2 cellular contexts compared by ENCODE assay signal in the genomic region with DNA sequence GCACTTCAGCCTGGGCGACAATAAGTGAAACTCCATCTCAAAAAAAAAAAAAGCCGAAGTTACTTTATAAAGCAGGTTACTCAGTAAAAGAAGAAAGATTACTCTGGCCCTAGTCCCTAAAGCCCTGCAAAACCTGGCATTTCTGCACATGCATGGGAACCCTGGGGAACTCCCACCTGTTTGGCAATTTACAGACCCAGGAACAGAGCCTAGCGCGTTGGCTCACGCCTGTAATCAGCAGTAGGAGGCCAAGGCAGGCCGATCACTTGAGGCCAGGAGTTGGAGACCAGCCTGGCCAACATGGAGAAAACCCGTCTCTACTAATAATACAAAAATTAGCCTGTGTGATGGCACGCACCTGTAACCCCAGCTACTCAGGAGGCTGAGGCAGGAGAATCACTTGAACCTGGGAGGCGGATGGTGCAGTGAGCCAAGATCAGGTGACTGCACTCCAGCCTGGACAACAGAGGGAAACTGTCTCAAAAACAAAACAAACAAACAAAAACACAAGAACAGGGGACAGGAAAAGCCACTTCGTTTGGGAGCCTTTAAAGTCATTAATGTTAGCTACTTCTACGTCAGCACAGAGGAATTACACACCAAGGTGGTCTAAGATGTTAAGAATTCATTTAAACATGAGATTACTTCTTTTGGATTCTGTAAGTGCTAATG.
TF ChIP-seq lines count a peak whose summit lies in the region.

No MANE protein-coding gene starts in this region.

TF ChIP-seq in GM23338, 12 proteins besides CTCF, POLR2A, EP300 and RAD21:
- TF ChIP-seq STAT1 (IDR thresholded peaks at IDR 0.05; ENCODE audit: unreplicated experiment), result no peak
- TF ChIP-seq, protein P1, sequence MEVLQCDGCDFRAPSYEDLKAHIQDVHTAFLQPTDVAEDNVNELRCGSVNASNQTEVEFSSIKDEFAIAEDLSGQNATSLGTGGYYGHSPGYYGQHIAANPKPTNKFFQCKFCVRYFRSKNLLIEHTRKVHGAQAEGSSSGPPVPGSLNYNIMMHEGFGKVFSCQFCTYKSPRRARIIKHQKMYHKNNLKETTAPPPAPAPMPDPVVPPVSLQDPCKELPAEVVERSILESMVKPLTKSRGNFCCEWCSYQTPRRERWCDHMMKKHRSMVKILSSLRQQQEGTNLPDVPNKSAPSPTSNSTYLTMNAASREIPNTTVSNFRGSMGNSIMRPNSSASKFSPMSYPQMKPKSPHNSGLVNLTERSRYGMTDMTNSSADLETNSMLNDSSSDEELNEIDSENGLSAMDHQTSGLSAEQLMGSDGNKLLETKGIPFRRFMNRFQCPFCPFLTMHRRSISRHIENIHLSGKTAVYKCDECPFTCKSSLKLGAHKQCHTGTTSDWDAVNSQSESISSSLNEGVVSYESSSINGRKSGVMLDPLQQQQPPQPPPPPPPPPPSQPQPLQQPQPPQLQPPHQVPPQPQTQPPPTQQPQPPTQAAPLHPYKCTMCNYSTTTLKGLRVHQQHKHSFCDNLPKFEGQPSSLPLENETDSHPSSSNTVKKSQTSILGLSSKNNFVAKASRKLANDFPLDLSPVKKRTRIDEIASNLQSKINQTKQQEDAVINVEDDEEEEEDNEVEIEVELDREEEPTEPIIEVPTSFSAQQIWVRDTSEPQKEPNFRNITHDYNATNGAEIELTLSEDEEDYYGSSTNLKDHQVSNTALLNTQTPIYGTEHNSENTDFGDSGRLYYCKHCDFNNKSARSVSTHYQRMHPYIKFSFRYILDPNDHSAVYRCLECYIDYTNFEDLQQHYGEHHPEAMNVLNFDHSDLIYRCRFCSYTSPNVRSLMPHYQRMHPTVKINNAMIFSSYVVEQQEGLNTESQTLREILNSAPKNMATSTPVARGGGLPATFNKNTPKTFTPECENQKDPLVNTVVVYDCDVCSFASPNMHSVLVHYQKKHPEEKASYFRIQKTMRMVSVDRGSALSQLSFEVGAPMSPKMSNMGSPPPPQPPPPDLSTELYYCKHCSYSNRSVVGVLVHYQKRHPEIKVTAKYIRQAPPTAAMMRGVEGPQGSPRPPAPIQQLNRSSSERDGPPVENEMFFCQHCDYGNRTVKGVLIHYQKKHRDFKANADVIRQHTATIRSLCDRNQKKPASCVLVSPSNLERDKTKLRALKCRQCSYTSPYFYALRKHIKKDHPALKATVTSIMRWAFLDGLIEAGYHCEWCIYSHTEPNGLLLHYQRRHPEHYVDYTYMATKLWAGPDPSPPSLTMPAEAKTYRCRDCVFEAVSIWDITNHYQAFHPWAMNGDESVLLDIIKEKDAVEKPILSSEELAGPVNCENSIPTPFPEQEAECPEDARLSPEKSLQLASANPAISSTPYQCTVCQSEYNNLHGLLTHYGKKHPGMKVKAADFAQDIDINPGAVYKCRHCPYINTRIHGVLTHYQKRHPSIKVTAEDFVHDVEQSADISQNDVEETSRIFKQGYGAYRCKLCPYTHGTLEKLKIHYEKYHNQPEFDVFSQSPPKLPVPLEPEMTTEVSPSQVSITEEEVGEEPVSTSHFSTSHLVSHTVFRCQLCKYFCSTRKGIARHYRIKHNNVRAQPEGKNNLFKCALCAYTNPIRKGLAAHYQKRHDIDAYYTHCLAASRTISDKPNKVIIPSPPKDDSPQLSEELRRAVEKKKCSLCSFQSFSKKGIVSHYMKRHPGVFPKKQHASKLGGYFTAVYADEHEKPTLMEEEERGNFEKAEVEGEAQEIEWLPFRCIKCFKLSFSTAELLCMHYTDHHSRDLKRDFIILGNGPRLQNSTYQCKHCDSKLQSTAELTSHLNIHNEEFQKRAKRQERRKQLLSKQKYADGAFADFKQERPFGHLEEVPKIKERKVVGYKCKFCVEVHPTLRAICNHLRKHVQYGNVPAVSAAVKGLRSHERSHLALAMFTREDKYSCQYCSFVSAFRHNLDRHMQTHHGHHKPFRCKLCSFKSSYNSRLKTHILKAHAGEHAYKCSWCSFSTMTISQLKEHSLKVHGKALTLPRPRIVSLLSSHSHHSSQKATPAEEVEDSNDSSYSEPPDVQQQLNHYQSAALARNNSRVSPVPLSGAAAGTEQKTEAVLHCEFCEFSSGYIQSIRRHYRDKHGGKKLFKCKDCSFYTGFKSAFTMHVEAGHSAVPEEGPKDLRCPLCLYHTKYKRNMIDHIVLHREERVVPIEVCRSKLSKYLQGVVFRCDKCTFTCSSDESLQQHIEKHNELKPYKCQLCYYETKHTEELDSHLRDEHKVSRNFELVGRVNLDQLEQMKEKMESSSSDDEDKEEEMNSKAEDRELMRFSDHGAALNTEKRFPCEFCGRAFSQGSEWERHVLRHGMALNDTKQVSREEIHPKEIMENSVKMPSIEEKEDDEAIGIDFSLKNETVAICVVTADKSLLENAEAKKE (CRISPR knock-in tag; IDR thresholded peaks at IDR 0.05), result no peak
TF ChIP-seq in GM23338: peak in this region for 0.

TF ChIP-seq in HepG2, 621 proteins besides CTCF, POLR2A, EP300 and RAD21 (continues in another document):
- TF ChIP-seq, protein P2, sequence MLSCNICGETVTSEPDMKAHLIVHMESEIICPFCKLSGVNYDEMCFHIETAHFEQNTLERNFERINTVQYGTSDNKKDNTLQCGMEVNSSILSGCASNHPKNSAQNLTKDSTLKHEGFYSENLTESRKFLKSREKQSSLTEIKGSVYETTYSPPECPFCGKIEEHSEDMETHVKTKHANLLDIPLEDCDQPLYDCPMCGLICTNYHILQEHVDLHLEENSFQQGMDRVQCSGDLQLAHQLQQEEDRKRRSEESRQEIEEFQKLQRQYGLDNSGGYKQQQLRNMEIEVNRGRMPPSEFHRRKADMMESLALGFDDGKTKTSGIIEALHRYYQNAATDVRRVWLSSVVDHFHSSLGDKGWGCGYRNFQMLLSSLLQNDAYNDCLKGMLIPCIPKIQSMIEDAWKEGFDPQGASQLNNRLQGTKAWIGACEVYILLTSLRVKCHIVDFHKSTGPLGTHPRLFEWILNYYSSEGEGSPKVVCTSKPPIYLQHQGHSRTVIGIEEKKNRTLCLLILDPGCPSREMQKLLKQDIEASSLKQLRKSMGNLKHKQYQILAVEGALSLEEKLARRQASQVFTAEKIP (CRISPR knock-in tag; IDR thresholded peaks at IDR 0.05; ENCODE audit: borderline replicate concordance), result 0 out of 2 replicates have a peak, but pooled peaks have one; percentile 3
- TF ChIP-seq MZF1 (CRISPR knock-in tag; IDR thresholded peaks at IDR 0.05; ENCODE audit: borderline replicate concordance) (no peak), ZNF605 (CRISPR knock-in tag; IDR thresholded peaks at IDR 0.05) (0 out of 2 replicates have a peak, but pooled peaks have one; percentile 7), SP1 (IDR thresholded peaks at IDR 0.05) (no peak), SP1 (CRISPR knock-in tag; IDR thresholded peaks at IDR 0.05) (no peak), FOXK2 (IDR thresholded peaks at IDR 0.05) (no peak), ZSCAN25 (CRISPR knock-in tag; IDR thresholded peaks at IDR 0.05) (no peak), LCORL (IDR thresholded peaks at IDR 0.05) (no peak), LCORL (CRISPR knock-in tag; IDR thresholded peaks at IDR 0.05) (no peak), SALL2 (CRISPR knock-in tag; IDR thresholded peaks at IDR 0.05) (no peak), TEAD3 (CRISPR knock-in tag; optimal IDR thresholded peaks at IDR 0.05; ENCODE audit: borderline replicate concordance) (peak; percentile 12), ZFX (CRISPR knock-in tag; IDR thresholded peaks at IDR 0.05; ENCODE audit: low read depth) (no peak), POLR2AphosphoS5 (IDR thresholded peaks at IDR 0.05; ENCODE audit: low read depth, low read length) (no peak), CBX2 (IDR thresholded peaks at IDR 0.05; ENCODE audit: low read depth, low read length) (0 out of 2 replicates have a peak, but pooled peaks have one; percentile 12), CBX2 (CRISPR knock-in tag; IDR thresholded peaks at IDR 0.05; ENCODE audit: low read depth) (no peak), MATR3 (CRISPR knock-in tag; IDR thresholded peaks at IDR 0.05) (no peak), NFYC (CRISPR knock-in tag; IDR thresholded peaks at IDR 0.05) (no peak), ZNF629 (CRISPR knock-in tag; conservative IDR thresholded peaks at IDR 0.05) (no peak), ZFP41 (CRISPR knock-in tag; IDR thresholded peaks at IDR 0.05; ENCODE audit: borderline replicate concordance) (no peak)
- TF ChIP-seq, protein P3, sequence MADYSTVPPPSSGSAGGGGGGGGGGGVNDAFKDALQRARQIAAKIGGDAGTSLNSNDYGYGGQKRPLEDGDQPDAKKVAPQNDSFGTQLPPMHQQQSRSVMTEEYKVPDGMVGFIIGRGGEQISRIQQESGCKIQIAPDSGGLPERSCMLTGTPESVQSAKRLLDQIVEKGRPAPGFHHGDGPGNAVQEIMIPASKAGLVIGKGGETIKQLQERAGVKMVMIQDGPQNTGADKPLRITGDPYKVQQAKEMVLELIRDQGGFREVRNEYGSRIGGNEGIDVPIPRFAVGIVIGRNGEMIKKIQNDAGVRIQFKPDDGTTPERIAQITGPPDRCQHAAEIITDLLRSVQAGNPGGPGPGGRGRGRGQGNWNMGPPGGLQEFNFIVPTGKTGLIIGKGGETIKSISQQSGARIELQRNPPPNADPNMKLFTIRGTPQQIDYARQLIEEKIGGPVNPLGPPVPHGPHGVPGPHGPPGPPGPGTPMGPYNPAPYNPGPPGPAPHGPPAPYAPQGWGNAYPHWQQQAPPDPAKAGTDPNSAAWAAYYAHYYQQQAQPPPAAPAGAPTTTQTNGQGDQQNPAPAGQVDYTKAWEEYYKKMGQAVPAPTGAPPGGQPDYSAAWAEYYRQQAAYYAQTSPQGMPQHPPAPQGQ (CRISPR knock-in tag; IDR thresholded peaks at IDR 0.05; ENCODE audit: borderline replicate concordance), result no peak
- TF ChIP-seq, protein P4, sequence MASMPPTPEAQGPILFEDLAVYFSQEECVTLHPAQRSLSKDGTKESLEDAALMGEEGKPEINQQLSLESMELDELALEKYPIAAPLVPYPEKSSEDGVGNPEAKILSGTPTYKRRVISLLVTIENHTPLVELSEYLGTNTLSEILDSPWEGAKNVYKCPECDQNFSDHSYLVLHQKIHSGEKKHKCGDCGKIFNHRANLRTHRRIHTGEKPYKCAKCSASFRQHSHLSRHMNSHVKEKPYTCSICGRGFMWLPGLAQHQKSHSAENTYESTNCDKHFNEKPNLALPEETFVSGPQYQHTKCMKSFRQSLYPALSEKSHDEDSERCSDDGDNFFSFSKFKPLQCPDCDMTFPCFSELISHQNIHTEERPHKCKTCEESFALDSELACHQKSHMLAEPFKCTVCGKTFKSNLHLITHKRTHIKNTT (CRISPR knock-in tag; IDR thresholded peaks at IDR 0.05), result no peak
- TF ChIP-seq, protein P5, sequence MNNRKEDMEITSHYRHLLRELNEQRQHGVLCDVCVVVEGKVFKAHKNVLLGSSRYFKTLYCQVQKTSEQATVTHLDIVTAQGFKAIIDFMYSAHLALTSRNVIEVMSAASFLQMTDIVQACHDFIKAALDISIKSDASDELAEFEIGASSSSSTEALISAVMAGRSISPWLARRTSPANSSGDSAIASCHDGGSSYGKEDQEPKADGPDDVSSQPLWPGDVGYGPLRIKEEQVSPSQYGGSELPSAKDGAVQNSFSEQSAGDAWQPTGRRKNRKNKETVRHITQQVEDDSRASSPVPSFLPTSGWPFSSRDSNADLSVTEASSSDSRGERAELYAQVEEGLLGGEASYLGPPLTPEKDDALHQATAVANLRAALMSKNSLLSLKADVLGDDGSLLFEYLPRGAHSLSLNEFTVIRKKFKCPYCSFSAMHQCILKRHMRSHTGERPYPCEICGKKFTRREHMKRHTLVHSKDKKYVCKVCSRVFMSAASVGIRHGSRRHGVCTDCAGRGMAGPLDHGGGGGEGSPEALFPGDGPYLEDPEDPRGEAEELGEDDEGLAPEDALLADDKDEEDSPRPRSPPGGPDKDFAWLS (CRISPR knock-in tag; IDR thresholded peaks at IDR 0.05; ENCODE audit: borderline replicate concordance), result 0 out of 2 replicates have a peak, but pooled peaks have one; percentile 12
- TF ChIP-seq, protein P6, sequence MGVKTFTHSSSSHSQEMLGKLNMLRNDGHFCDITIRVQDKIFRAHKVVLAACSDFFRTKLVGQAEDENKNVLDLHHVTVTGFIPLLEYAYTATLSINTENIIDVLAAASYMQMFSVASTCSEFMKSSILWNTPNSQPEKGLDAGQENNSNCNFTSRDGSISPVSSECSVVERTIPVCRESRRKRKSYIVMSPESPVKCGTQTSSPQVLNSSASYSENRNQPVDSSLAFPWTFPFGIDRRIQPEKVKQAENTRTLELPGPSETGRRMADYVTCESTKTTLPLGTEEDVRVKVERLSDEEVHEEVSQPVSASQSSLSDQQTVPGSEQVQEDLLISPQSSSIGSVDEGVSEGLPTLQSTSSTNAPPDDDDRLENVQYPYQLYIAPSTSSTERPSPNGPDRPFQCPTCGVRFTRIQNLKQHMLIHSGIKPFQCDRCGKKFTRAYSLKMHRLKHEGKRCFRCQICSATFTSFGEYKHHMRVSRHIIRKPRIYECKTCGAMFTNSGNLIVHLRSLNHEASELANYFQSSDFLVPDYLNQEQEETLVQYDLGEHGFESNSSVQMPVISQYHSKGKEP (CRISPR knock-in tag; IDR thresholded peaks at IDR 0.05), result no peak
- TF ChIP-seq, protein P7, sequence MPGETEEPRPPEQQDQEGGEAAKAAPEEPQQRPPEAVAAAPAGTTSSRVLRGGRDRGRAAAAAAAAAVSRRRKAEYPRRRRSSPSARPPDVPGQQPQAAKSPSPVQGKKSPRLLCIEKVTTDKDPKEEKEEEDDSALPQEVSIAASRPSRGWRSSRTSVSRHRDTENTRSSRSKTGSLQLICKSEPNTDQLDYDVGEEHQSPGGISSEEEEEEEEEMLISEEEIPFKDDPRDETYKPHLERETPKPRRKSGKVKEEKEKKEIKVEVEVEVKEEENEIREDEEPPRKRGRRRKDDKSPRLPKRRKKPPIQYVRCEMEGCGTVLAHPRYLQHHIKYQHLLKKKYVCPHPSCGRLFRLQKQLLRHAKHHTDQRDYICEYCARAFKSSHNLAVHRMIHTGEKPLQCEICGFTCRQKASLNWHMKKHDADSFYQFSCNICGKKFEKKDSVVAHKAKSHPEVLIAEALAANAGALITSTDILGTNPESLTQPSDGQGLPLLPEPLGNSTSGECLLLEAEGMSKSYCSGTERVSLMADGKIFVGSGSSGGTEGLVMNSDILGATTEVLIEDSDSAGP (CRISPR knock-in tag; IDR thresholded peaks at IDR 0.05; ENCODE audit: borderline replicate concordance), result no peak
- TF ChIP-seq, protein P8, sequence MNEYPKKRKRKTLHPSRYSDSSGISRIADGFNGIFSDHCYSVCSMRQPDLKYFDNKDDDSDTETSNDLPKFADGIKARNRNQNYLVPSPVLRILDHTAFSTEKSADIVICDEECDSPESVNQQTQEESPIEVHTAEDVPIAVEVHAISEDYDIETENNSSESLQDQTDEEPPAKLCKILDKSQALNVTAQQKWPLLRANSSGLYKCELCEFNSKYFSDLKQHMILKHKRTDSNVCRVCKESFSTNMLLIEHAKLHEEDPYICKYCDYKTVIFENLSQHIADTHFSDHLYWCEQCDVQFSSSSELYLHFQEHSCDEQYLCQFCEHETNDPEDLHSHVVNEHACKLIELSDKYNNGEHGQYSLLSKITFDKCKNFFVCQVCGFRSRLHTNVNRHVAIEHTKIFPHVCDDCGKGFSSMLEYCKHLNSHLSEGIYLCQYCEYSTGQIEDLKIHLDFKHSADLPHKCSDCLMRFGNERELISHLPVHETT (CRISPR knock-in tag; conservative IDR thresholded peaks at IDR 0.05), result 0 out of 2 replicates have a peak, but pooled peaks have one; percentile 33
